In genomic region chr3:110069641-110070538, GRCh38 we compare ENCODE assay signal across 14 cellular contexts.
A peak's percentile ranks its signal among the peaks of the same experiment; 100 is the strongest.
DNase-seq lines count a peak whose midpoint lies in the region; ATAC-seq and TF ChIP-seq lines count a peak whose summit lies in the region.
"Had no signal": no experiment of that assay in that cellular context is flagged by ENCODE, and none has a peak within 500 bp of the region (broad histone marks: within the 10 kb centered on the region; RNA-seq: fewer than 3 reads in every experiment).

No MANE protein-coding gene starts in this region.

- TF ChIP-seq CTCF in KMS-11 (conservative IDR thresholded peaks at IDR 0.05; ENCODE audit: low read depth, low read length), result no peak
- no peak for TF ChIP-seq CTCF in epithelial cell of esophagus (IDR thresholded peaks at IDR 0.05; ENCODE audit: insufficient read depth, low read depth, low read length, missing control alignments)
- no peak for TF ChIP-seq CTCF in GM13976 (IDR thresholded peaks at IDR 0.05; ENCODE audit: borderline replicate concordance, control extremely low read depth, extremely low read depth, insufficient read depth, missing control alignments)

- no peak overlapping the region for H2AFZ ChIP-seq in KMS-11 (ENCODE audit: low read depth)
- H2AFZ ChIP-seq: parathyroid adenoma had no signal

- peak; percentile 84 for DNase-seq in epithelial cell of esophagus (ENCODE audit: low read depth)
- DNase-seq in myocyte (ENCODE audit: low read depth), result peak; percentile 67
- no peak for DNase-seq in GM13976 (ENCODE audit: low spot score)
- DNase-seq: dorsolateral prefrontal cortex, H7, NCI-H1048, NCI-H748 treated with DMSO at 0.1 percent for 48 hours, T-helper 9 cell had no signal

- in situ Hi-C loops in GM13976 (cut with MboI; ENCODE audit: low sequenced_read_pairs, unreplicated experiment), result no loop called here

- no peak overlapping the region for H3K9ac ChIP-seq in KMS-11
- H3K9ac ChIP-seq: parathyroid adenoma had no signal

- no peaks in the 10 kb centered on the region for H3K79me2 ChIP-seq in KMS-11 (ENCODE audit: insufficient read depth, low read depth)
- H3K79me2 ChIP-seq: parathyroid adenoma had no signal

- H3K4me3 ChIP-seq in KMS-11 (IDR thresholded peaks at IDR 0.05; ENCODE audit: insufficient read depth, low read depth, low read length), result no peak overlapping the region
- no peak overlapping the region for H3K4me3 ChIP-seq in epithelial cell of esophagus (ENCODE audit: low read length)
- H3K4me3 ChIP-seq: dorsolateral prefrontal cortex had no signal

- H3K36me3 ChIP-seq in KMS-11 (ENCODE audit: insufficient read depth), result no peaks in the 10 kb centered on the region

- no peaks in the 10 kb centered on the region for H4K20me1 ChIP-seq in KMS-11 (ENCODE audit: insufficient read depth)

- H3K4me2 ChIP-seq in KMS-11, result peak overlapping the region; percentile 2; the same call in 1 of the 2 replicates

- peak; percentile 75 for ATAC-seq in GM18498 (IDR thresholded peaks at IDR 0.05; ENCODE audit: unreplicated experiment)
- no peak for ATAC-seq in HG03039 (IDR thresholded peaks at IDR 0.05; ENCODE audit: unreplicated experiment)
- no peak for ATAC-seq in GM21447 (IDR thresholded peaks at IDR 0.05; ENCODE audit: unreplicated experiment)
- no peak for ATAC-seq in HG03196 (IDR thresholded peaks at IDR 0.05; ENCODE audit: unreplicated experiment)

- H3K4me1 ChIP-seq in KMS-11 (ENCODE audit: low read depth, poor library complexity, severe bottlenecking), result peaks cover 26% of the 10 kb centered on the region
- H3K4me1 ChIP-seq: parathyroid adenoma had no signal

- no peaks in the 10 kb centered on the region for H3K27me3 ChIP-seq in KMS-11 (ENCODE audit: insufficient read depth, low read depth)
- H3K27me3 ChIP-seq: dorsolateral prefrontal cortex had no signal

- peak overlapping the region; percentile 40; the same call in 1 of the 2 replicates for H3K27ac ChIP-seq in KMS-11
- H3K27ac ChIP-seq: dorsolateral prefrontal cortex, parathyroid adenoma had no signal
